ENCODE assay signal across 14 cellular contexts in genomic region chrX:39899876-39900787, GRCh38.
DNase-seq lines count a peak whose midpoint lies in the region; ATAC-seq and TF ChIP-seq lines count a peak whose summit lies in the region.
"Had no signal": no experiment of that assay in that cellular context is flagged by ENCODE, and none has a peak within 500 bp of the region (broad histone marks: within the 10 kb centered on the region; RNA-seq: fewer than 3 reads in every experiment).

No MANE protein-coding gene starts in this region.

- H4K8ac ChIP-seq in neuronal stem cell (ENCODE audit: low read depth, low read length), result no peak overlapping the region

- H3K36me3 ChIP-seq in DND-41 (ENCODE audit: insufficient read depth, low read length), result no peaks in the 10 kb centered on the region
- no peaks in the 10 kb centered on the region for H3K36me3 ChIP-seq in neuronal stem cell (replicated peaks in 1 of 2; ENCODE audit: control insufficient read depth in 2 of 2, insufficient read depth in 2 of 2, low read length in 2 of 2)
- H3K36me3 ChIP-seq in uterus, result no peaks in the 10 kb centered on the region
- no peaks in the 10 kb centered on the region for H3K36me3 ChIP-seq in vagina
- H3K36me3 ChIP-seq: MG63 had no signal

- H2AFZ ChIP-seq in DND-41 (ENCODE audit: low read depth, low read length) (no peak overlapping the region; the same call in 1 of the 2 replicates), neuronal stem cell (ENCODE audit: low read length) (peak overlapping the region; percentile 84)

- H3K9me3 ChIP-seq in DND-41 (ENCODE audit: insufficient read depth, low read length, severe bottlenecking) (no peaks in the 10 kb centered on the region), neuronal stem cell (replicated peaks in 1 of 2; ENCODE audit: control insufficient read depth in 2 of 2, insufficient read depth in 1 of 2, low read depth in 1 of 2, low read length in 2 of 2) (no peaks in the 10 kb centered on the region), uterus (no peaks in the 10 kb centered on the region), vagina (no peaks in the 10 kb centered on the region)
- H3K9me3 ChIP-seq: MG63 had no signal

- intact Hi-C loops in dorsolateral prefrontal cortex (cut with DNase I) (loop anchor here in 1 of 2 donors (10.0 kb wide), 4 partner anchors 75 to 365 kb away; no protein-coding TSS in a partner anchor), uterus (cut with DNase I; ENCODE audit: low total_unique reads) (no loop called here), vagina (cut with DNase I) (loop anchor here (10.0 kb wide), 1 partner anchor 255 kb away; no protein-coding TSS in a partner anchor)

- TF ChIP-seq CTCF in DND-41 (IDR thresholded peaks at IDR 0.05; ENCODE audit: borderline replicate concordance, extremely low read depth, low read length, poor library complexity, severe bottlenecking) (no peak), dorsolateral prefrontal cortex (IDR thresholded peaks at IDR 0.05 in 54 of 56, conservative IDR thresholded peaks at IDR 0.05 in 2 of 56; ENCODE audit: low read depth in 1 of 56, partially characterized antibody in 56 of 56) (no peak), uterus (IDR thresholded peaks at IDR 0.05) (no peak), vagina (IDR thresholded peaks at IDR 0.05) (no peak)

- H3K14ac ChIP-seq in neuronal stem cell (ENCODE audit: low read length), result no peak overlapping the region

- no peak overlapping the region for H2BK120ac ChIP-seq in neuronal stem cell (ENCODE audit: low read depth, low read length)

- H3K4me2 ChIP-seq in DND-41 (ENCODE audit: insufficient read depth, low read length) (no peak overlapping the region), neuronal stem cell (ENCODE audit: insufficient read depth, low read length, poor library complexity, severe bottlenecking) (no peak overlapping the region)

- ATAC-seq in DND-41 (ENCODE audit: insufficient read depth, low read depth) (peak; percentile 42; the same call in 2 of the 3 replicates), GM18519 (IDR thresholded peaks at IDR 0.05; ENCODE audit: low FRiP score, unreplicated experiment) (no peak)
- ATAC-seq: right cardiac atrium had no signal

- no peak overlapping the region for H3K4ac ChIP-seq in neuronal stem cell (ENCODE audit: low read length)

- DNase-seq in DND-41 (no peak), NCI-H146 (lab: John Stamatoyannopoulos, UW) (peak; percentile 71), dorsolateral prefrontal cortex (peak in 1 of 10 donors; percentile 24), neuronal stem cell (ENCODE audit: low spot score) (no peak), uterus (no peak), vagina (ENCODE audit: extremely low spot score in 2 of 2) (no peak)
- DNase-seq: activated CD8-positive, alpha-beta memory T cell treated with anti-CD3 and anti-CD28 coated beads, Interleukin-2, amount 50 U/mL, for 48 hours; activated naive CD8-positive, alpha-beta T cell treated with anti-CD3 and anti-CD28 coated beads, Interleukin-2, amount 10 ng/mL, durations not matched to agents 7 days and 5 days; GOT3; MG63; NK-92 treated with Interleukin-12 subunit alpha and Interleukin-12 subunit beta, amount 100 ng/mL, for 24 hours; right cardiac atrium had no signal

- no CpG with 5 or more reads among the region's 23 CpGs for WGBS in neuronal stem cell (ENCODE audit: extremely low coverage in 2 of 2, insufficient read length in 2 of 2, insufficient replicate concordance in 1 of 2), 2 donors

- no peaks in the 10 kb centered on the region for H3K79me1 ChIP-seq in neuronal stem cell (ENCODE audit: low read depth, low read length)

- peak overlapping the region; percentile 22 for H2BK12ac ChIP-seq in neuronal stem cell (ENCODE audit: low read length)

- H3K9ac ChIP-seq in DND-41 (ENCODE audit: low read depth, low read length) (no peak overlapping the region), neuronal stem cell (ENCODE audit: low read depth, low read length, poor library complexity) (no peak overlapping the region)

- H3K4me3 ChIP-seq in DND-41 (ENCODE audit: low read depth in 1 of 2, low read length in 2 of 2) (no peak overlapping the region), dorsolateral prefrontal cortex (peak overlapping the region in 38 of 59 donors; percentile 3 to 44 (median 26)), neuronal stem cell (ENCODE audit: low read length in 2 of 2) (no peak overlapping the region), uterus (no peak overlapping the region), vagina (no peak overlapping the region)
- H3K4me3 ChIP-seq: MG63 had no signal

- H3K23ac ChIP-seq in neuronal stem cell (ENCODE audit: low read depth, low read length, poor library complexity), result no peak overlapping the region

- no peaks in the 10 kb centered on the region for H4K20me1 ChIP-seq in DND-41 (ENCODE audit: insufficient read depth, low read length)

- TF ChIP-seq POLR2A in uterus (IDR thresholded peaks at IDR 0.05), result no peak
- TF ChIP-seq POLR2A in vagina (IDR thresholded peaks at IDR 0.05), result no peak

- no peak overlapping the region for H2BK5ac ChIP-seq in neuronal stem cell (ENCODE audit: low read length)

- H3K27ac ChIP-seq in DND-41 (ENCODE audit: low read length), result no peak overlapping the region
- H3K27ac ChIP-seq in dorsolateral prefrontal cortex, result no peak overlapping the region
- H3K27ac ChIP-seq in neuronal stem cell (replicated peaks; ENCODE audit: low read length), result no peak overlapping the region
- H3K27ac ChIP-seq in uterus, result no peak overlapping the region
- H3K27ac ChIP-seq in vagina, result no peak overlapping the region
- H3K27ac ChIP-seq: VCaP had no signal

- peak overlapping the region; percentile 27 for H3K18ac ChIP-seq in neuronal stem cell (ENCODE audit: low read length)

- no peaks in the 10 kb centered on the region for H3K79me2 ChIP-seq in DND-41 (ENCODE audit: insufficient read depth, low read length)

- H4K91ac ChIP-seq in neuronal stem cell (ENCODE audit: low read depth, low read length, poor library complexity), result no peak overlapping the region

- no peak overlapping the region for H2BK15ac ChIP-seq in neuronal stem cell (ENCODE audit: low read length)

- H3K27me3 ChIP-seq in DND-41 (ENCODE audit: insufficient read depth, low read length, poor library complexity), result no peaks in the 10 kb centered on the region
- peaks cover 0 to 89% (median 19%) of the 10 kb centered on the region in 45 donors for H3K27me3 ChIP-seq in dorsolateral prefrontal cortex
- peaks cover 0 to 4% (median 0%) of the 10 kb centered on the region in 3 experiments for H3K27me3 ChIP-seq in neuronal stem cell (ENCODE audit: control insufficient read depth in 3 of 3, insufficient read depth in 3 of 3, low read depth in 1 of 3, low read length in 3 of 3)
- H3K27me3 ChIP-seq in uterus, result no peaks in the 10 kb centered on the region
- no peaks in the 10 kb centered on the region for H3K27me3 ChIP-seq in vagina
- H3K27me3 ChIP-seq: MG63 had no signal

- H3K4me1 ChIP-seq in DND-41 (ENCODE audit: insufficient read depth, low read length) (0 out of 2 replicates have a peak, but pooled peaks cover 5% of the 10 kb centered on the region), neuronal stem cell (ENCODE audit: control insufficient read depth in 2 of 2, insufficient read depth in 1 of 2, low read depth in 1 of 2, low read length in 2 of 2) (peaks cover 25 to 26% of the 10 kb centered on the region in 2 donors), uterus (no peaks in the 10 kb centered on the region), vagina (peaks cover 17% of the 10 kb centered on the region)

- H2AK5ac ChIP-seq in neuronal stem cell (ENCODE audit: low read depth, low read length), result no peak overlapping the region

Comparison
In these comparisons a context has a peak if more than half of its experiments do, and no peak if none do; other contexts are left out.
1. H3K4me3 ChIP-seq: peak in dorsolateral prefrontal cortex (38 of 59); none in DND-41 (0 of 2), neuronal stem cell (0 of 2), uterus (0 of 2) and vagina (0 of 2).